ENCODE assay signal across 11 cellular contexts in the genomic region with DNA sequence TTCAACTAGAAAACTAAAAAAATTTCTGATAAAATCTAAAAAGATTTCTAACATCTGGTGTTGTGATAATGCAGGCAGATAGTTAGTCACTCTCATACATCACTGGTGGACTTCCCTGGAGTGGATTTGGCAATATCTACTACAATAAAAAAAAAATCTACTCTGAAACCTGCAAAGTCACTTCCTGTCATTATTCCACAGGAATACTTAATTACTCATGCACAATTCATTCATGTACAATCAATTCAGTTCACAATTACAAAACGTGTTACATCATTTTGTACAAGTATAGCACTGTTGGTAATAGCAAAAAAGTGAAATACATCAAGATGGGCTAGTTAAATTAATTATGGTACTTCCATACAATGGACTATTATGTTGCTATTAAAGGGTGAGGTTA. TPM values are rescaled to one million over a fixed set of nuclear protein-coding genes. Genes with fewer than 3 reads are reported as not detected.
DNase-seq lines count a peak whose midpoint lies in the region; ATAC-seq, FAIRE-seq and TF ChIP-seq lines count a peak whose summit lies in the region.
"Had no signal": no experiment of that assay in that cellular context is flagged by ENCODE, and none has a peak within 500 bp of the region (broad histone marks: within the 10 kb centered on the region; RNA-seq: fewer than 3 reads in every experiment).

No MANE protein-coding gene starts in this region.

- CTCF ChIA-PET in A673 (lab: Charles Lee) = no interaction called here
- CTCF ChIA-PET in HEK293T (lab: Yijun Ruan, JAX) = no interaction called here

- no peaks in the 10 kb centered on the region for H3K9me3 ChIP-seq in A673 (ENCODE audit: low read depth, low read length, poor library complexity, severe bottlenecking)
- no peaks in the 10 kb centered on the region for H3K9me3 ChIP-seq in fibroblast of lung (ENCODE audit: control insufficient read depth, insufficient read depth, low read depth, low read length)
- no peaks in the 10 kb centered on the region for H3K9me3 ChIP-seq in thyroid gland

- H2AFZ ChIP-seq in fibroblast of lung (ENCODE audit: low read length) = no peak overlapping the region

- ATAC-seq in HG02970 (IDR thresholded peaks at IDR 0.05; ENCODE audit: low FRiP score, unreplicated experiment) = no peak
- ATAC-seq in GM18873 (IDR thresholded peaks at IDR 0.05; ENCODE audit: low FRiP score, unreplicated experiment) = no peak
- ATAC-seq: activated CD8-positive, alpha-beta memory T cell treated with anti-CD3 and anti-CD28 coated beads, Interleukin-2, amount 10 ng/mL, durations not matched to agents 7 days and 5 days; left cardiac atrium had no signal

- H3K9ac ChIP-seq in fibroblast of lung (ENCODE audit: insufficient read depth, low read length) = no peak overlapping the region

- whole genome bisulfite sequencing in thyroid gland, 2 donors = 59 to 79% methylated on average over 1 of the region's 1 CpG

- no TSS peak for BruUV-seq in A673 (replicated peaks; lab: Mats Ljungman, UMichigan)

- H3K27me3 ChIP-seq in A673 (replicated peaks; ENCODE audit: insufficient read depth, low read depth, low read length, poor library complexity) = no peaks in the 10 kb centered on the region
- no peaks in the 10 kb centered on the region for H3K27me3 ChIP-seq in fibroblast of lung (ENCODE audit: control insufficient read depth, insufficient read depth, low read length)
- H3K27me3 ChIP-seq in thyroid gland = no peaks in the 10 kb centered on the region

- H3K4me3 ChIP-seq in A673 (ENCODE audit: low read depth, low read length, poor library complexity, severe bottlenecking) = no peak overlapping the region
- H3K4me3 ChIP-seq in fibroblast of lung (replicated peaks in 1 of 4; ENCODE audit: control extremely low read depth in 1 of 4, insufficient read depth in 1 of 4, low read depth in 3 of 4, low read length in 4 of 4) = no peak overlapping the region
- H3K4me3 ChIP-seq in thyroid gland (replicated peaks in 1 of 3) = no peak overlapping the region

- no peaks in the 10 kb centered on the region for H4K20me1 ChIP-seq in fibroblast of lung (ENCODE audit: control insufficient read depth, extremely low read depth, insufficient read depth, low read length)

- peak; percentile 39 for FAIRE-seq in RCC 7860 (lab: Jason Lieb, UNC)

- DNase-seq in A673 (ENCODE audit: low spot score) (peak; percentile 88), GM04504 (ENCODE audit: low read depth) (peak; percentile 82), RCC 7860 (ENCODE audit: low spot score) (peak; percentile 46), fibroblast of lung (ENCODE audit: low read depth in 2 of 2) (peak; percentile 86 to 91), HEK293T (ENCODE audit: extremely low spot score) (no peak), thyroid gland (no peak)
- DNase-seq: activated CD8-positive, alpha-beta memory T cell treated with anti-CD3 and anti-CD28 coated beads, Interleukin-2, amount 10 ng/mL, durations not matched to agents 7 days and 5 days; left cardiac atrium; Right ventricle myocardium superior had no signal

- no peaks in the 10 kb centered on the region for H3K79me2 ChIP-seq in fibroblast of lung (ENCODE audit: control insufficient read depth, insufficient read depth, low read length)

- H3K36me3 ChIP-seq in A673 (ENCODE audit: insufficient read depth, low read length, poor library complexity, severe bottlenecking) = no peaks in the 10 kb centered on the region
- H3K36me3 ChIP-seq in fibroblast of lung (ENCODE audit: control insufficient read depth, insufficient read depth, low read length) = no peaks in the 10 kb centered on the region
- no peaks in the 10 kb centered on the region for H3K36me3 ChIP-seq in thyroid gland

- TF ChIP-seq POLR2A in thyroid gland (IDR thresholded peaks at IDR 0.05) = no peak

- intact Hi-C loops in A673 (cut with micrococcal nuclease; ENCODE audit: unreplicated experiment) (no loop called here), thyroid gland (cut with DNase I) (no loop called here)

- no peak overlapping the region for H3K4me2 ChIP-seq in fibroblast of lung (ENCODE audit: extremely low read depth, insufficient read depth, low read length)

- H3K4me1 ChIP-seq in A673 (ENCODE audit: insufficient read depth, low read length, poor library complexity, severe bottlenecking) (peaks cover 48% of the 10 kb centered on the region), fibroblast of lung (ENCODE audit: control insufficient read depth, extremely low read depth, insufficient read depth, low read length) (no peaks in the 10 kb centered on the region), thyroid gland (no peaks in the 10 kb centered on the region)

- POLR2A ChIA-PET in A673 (lab: Charles Lee; ENCODE audit: low non-redundant PET) (no interaction called here), HEK293T (lab: Yijun Ruan, JAX) (no interaction called here)

- peak overlapping the region; percentile 80 for H3K27ac ChIP-seq in A673 (ENCODE audit: low read depth, low read length, poor library complexity, severe bottlenecking)
- peak overlapping the region; percentile 71 for H3K27ac ChIP-seq in fibroblast of lung (ENCODE audit: insufficient read depth, low read length)
- H3K27ac ChIP-seq in thyroid gland = no peak overlapping the region

- TF ChIP-seq CTCF in A673 (conservative IDR thresholded peaks at IDR 0.05; ENCODE audit: low read depth, low read length) (no peak), fibroblast of lung (conservative IDR thresholded peaks at IDR 0.05 in 1 of 2, IDR thresholded peaks at IDR 0.05 in 1 of 2; ENCODE audit: low read depth in 1 of 2, low read length in 2 of 2) (no peak), thyroid gland (IDR thresholded peaks at IDR 0.05) (no peak)

TF ChIP-seq in HEK293T, 16 proteins besides CTCF, POLR2A, EP300 and RAD21:
- no peak for TF ChIP-seq BHLHE40 (IDR thresholded peaks at IDR 0.05; ENCODE audit: borderline replicate concordance)
- TF ChIP-seq ZNF384 (IDR thresholded peaks at IDR 0.05) = no peak
- no peak for TF ChIP-seq TARDBP (IDR thresholded peaks at IDR 0.05)
- TF ChIP-seq HDGF (IDR thresholded peaks at IDR 0.05; ENCODE audit: borderline replicate concordance) = no peak
- no peak for TF ChIP-seq LEF1 (IDR thresholded peaks at IDR 0.05; ENCODE audit: borderline replicate concordance)
- no peak for TF ChIP-seq FOXK2 (IDR thresholded peaks at IDR 0.05)
- TF ChIP-seq ELF4 (IDR thresholded peaks at IDR 0.05) = no peak
- TF ChIP-seq NFRKB (IDR thresholded peaks at IDR 0.05) = no peak
- no peak for TF ChIP-seq L3MBTL2 (conservative IDR thresholded peaks at IDR 0.05)
- TF ChIP-seq, protein P1, sequence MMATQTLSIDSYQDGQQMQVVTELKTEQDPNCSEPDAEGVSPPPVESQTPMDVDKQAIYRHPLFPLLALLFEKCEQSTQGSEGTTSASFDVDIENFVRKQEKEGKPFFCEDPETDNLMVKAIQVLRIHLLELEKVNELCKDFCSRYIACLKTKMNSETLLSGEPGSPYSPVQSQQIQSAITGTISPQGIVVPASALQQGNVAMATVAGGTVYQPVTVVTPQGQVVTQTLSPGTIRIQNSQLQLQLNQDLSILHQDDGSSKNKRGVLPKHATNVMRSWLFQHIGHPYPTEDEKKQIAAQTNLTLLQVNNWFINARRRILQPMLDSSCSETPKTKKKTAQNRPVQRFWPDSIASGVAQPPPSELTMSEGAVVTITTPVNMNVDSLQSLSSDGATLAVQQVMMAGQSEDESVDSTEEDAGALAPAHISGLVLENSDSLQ (IDR thresholded peaks at IDR 0.05) = no peak
- no peak for TF ChIP-seq SP1 (IDR thresholded peaks at IDR 0.05)
- no peak for TF ChIP-seq CTBP1 (IDR thresholded peaks at IDR 0.05; ENCODE audit: borderline replicate concordance)
- no peak for TF ChIP-seq ARNT (IDR thresholded peaks at IDR 0.05)
- no peak for TF ChIP-seq FOXA1 (IDR thresholded peaks at IDR 0.05)
- no peak for TF ChIP-seq SUZ12 (IDR thresholded peaks at IDR 0.05)
- no peak for TF ChIP-seq FOXM1 (IDR thresholded peaks at IDR 0.05; ENCODE audit: borderline replicate concordance)

RNA-seq across cellular contexts. Expression of a gene that starts 16.5 kb away (rescaled TPM):
- total RNA-seq in A673 (2021) = 66.8 and 74.2 TPM in 2 replicates
- total RNA-seq in fibroblast of lung = not detected in 2 replicates
- polyA plus RNA-seq in fibroblast of lung = 0.02 TPM in 1 of 2 replicates, not detected in the other
- polyA plus RNA-seq in fibroblast of lung (2012) = not detected in 2 replicates
- polyA minus RNA-seq in fibroblast of lung (ENCODE audit: low replicate concordance) = not detected in 2 replicates
- 1 to 10 TPM in 3 of 4 donors, under 1 TPM in 1; 0.67 to 2.7 (median 1.4) TPM for total RNA-seq in thyroid gland

Comparison
In these comparisons a context has a peak if more than half of its experiments do, and no peak if none do; other contexts are left out.
1. DNase-seq: peak in A673 (single experiment), GM04504 (single experiment), RCC 7860 (single experiment) and fibroblast of lung (2 of 2); none in HEK293T (single experiment) and thyroid gland (0 of 2).
2. H3K27ac ChIP-seq: peak in A673 (single experiment) and fibroblast of lung (single experiment); none in thyroid gland (0 of 3).
3. RNA of a gene that starts 16.5 kb away (total RNA-seq): 66.8 to 74.2 TPM in A673; 0.67 to 2.7 TPM in thyroid gland and not detected in fibroblast of lung; every median in the first group is over 10 times any median in the second.